ENCODE assay signal across 29 cellular contexts in genomic region chr1:231220801-231221200, GRCh38. TPM values are rescaled to one million over a fixed set of nuclear protein-coding genes. Genes with fewer than 3 reads are reported as not detected.
"Had no signal": no experiment of that assay in that cellular context is flagged by ENCODE, and none has a peak within 500 bp of the region (broad histone marks: within the 10 kb centered on the region; RNA-seq: fewer than 3 reads in every experiment).

No MANE protein-coding gene starts in this region.

- H3K4me1 Mint-ChIP-seq: natural killer cell, nephron had no signal

- H3K27me3 ChIP-seq: ovary, stomach, transverse colon, upper lobe of right lung, uterus had no signal

- H3K9me3 Mint-ChIP-seq: naive thymus-derived CD4-positive, alpha-beta T cell; natural killer cell; nephron; neural progenitor cell; stimulated activated effector memory CD8-positive, alpha-beta T cell treated with anti-CD3 and anti-CD28 coated beads, Interleukin-12 subunit alpha, Interleukin-12 subunit beta, amount 100 ng/mL, for 72 hours; stimulated activated naive B cell treated with anti-CD40 and anti-IgM and Interleukin-4, amounts not matched to agents 10 μg/mL and 1 μg/mL and 100 μg/mL, for 72 hours; stimulated activated naive CD8-positive, alpha-beta T cell treated with anti-CD3 and anti-CD28 coated beads, Interleukin-15, Interleukin-2, amounts not matched to agents 100 ng/mL and 50 ng/mL, for 24 hours; type B pancreatic cell had no signal

- H3K9me3 ChIP-seq: ovary, psoas muscle, stomach, thoracic aorta, tibial artery, transverse colon, upper lobe of right lung, uterus had no signal

- DNase-seq: naive thymus-derived CD4-positive, alpha-beta T cell; natural killer cell; occipital lobe; ovary; posterior cingulate gyrus; psoas muscle; right cardiac atrium; stimulated activated CD4-positive, alpha-beta T cell treated with anti-CD3 and anti-CD28 coated beads, Interleukin-15, amount 100 ng/mL, for 24 hours; stimulated activated CD4-positive, alpha-beta T cell treated with anti-CD3 and anti-CD28 coated beads, Interleukin-2, amount 100 ng/mL, for 24 hours; stimulated activated CD4-positive, alpha-beta T cell treated with anti-CD3 and anti-CD28 coated beads, Interleukin-2, amount 100 ng/mL, for 48 hours; stimulated activated CD4-positive, alpha-beta T cell treated with anti-CD3 and anti-CD28 coated beads, Interleukin-4, amount 100 ng/mL, for 24 hours; stimulated activated naive B cell treated with anti-CD40 and anti-IgM and Interleukin-4, amounts not matched to agents 10 μg/mL and 1 μg/mL and 100 μg/mL, for 72 hours; stimulated activated naive CD4-positive, alpha-beta T cell treated with Interleukin-2 at 50 U/mL for 16 hours; stomach; tibial artery; transverse colon; upper lobe of right lung; uterus had no signal

- H3K27me3 Mint-ChIP-seq: stimulated activated naive B cell treated with anti-CD40 and anti-IgM and Interleukin-4, amounts not matched to agents 10 μg/mL and 1 μg/mL and 100 μg/mL, for 72 hours; stimulated activated naive CD8-positive, alpha-beta T cell treated with anti-CD3 and anti-CD28 coated beads, Interleukin-15, Interleukin-2, amounts not matched to agents 100 ng/mL and 50 ng/mL, for 24 hours had no signal

- H3K4me1 ChIP-seq: parathyroid adenoma, psoas muscle, stomach, tibial artery, upper lobe of right lung, uterus had no signal

- H3K27ac ChIP-seq: neural progenitor cell, ovary, parathyroid adenoma, psoas muscle, skin epidermis, thoracic aorta, tibial artery, transverse colon, upper lobe of right lung, uterus had no signal

- H3K4me3 Mint-ChIP-seq: naive thymus-derived CD4-positive, alpha-beta T cell; natural killer cell; nephron; neural progenitor cell; stimulated activated effector memory CD8-positive, alpha-beta T cell treated with anti-CD3 and anti-CD28 coated beads, Interleukin-12 subunit alpha, Interleukin-12 subunit beta, amount 100 ng/mL, for 72 hours; stimulated activated naive B cell treated with anti-CD40 and anti-IgM and Interleukin-4, amounts not matched to agents 10 μg/mL and 1 μg/mL and 100 μg/mL, for 72 hours; stimulated activated naive CD8-positive, alpha-beta T cell treated with anti-CD3 and anti-CD28 coated beads, Interleukin-15, Interleukin-2, amounts not matched to agents 100 ng/mL and 50 ng/mL, for 24 hours; type B pancreatic cell had no signal

- H3K36me3 ChIP-seq: neural progenitor cell, ovary, uterus had no signal

- H3K4me3 ChIP-seq: neural progenitor cell, ovary, psoas muscle, skin epidermis, smooth muscle cell, stomach, thoracic aorta, tibial artery, transverse colon, upper lobe of right lung, uterus had no signal

- ATAC-seq: naive thymus-derived CD4-positive, alpha-beta T cell; natural killer cell; psoas muscle; right cardiac atrium; sciatic nerve; stimulated activated effector memory CD8-positive, alpha-beta T cell treated with anti-CD3 and anti-CD28 coated beads, Interleukin-12 subunit alpha, Interleukin-12 subunit beta, amount 100 ng/mL, for 72 hours; stimulated activated naive B cell treated with anti-CD40 and anti-IgM and Interleukin-4, amounts not matched to agents 10 μg/mL and 1 μg/mL and 100 μg/mL, for 72 hours; upper lobe of right lung had no signal

- H3K27ac Mint-ChIP-seq: naive thymus-derived CD4-positive, alpha-beta T cell; natural killer cell; nephron; progenitor cell of endocrine pancreas; stimulated activated effector memory CD8-positive, alpha-beta T cell treated with anti-CD3 and anti-CD28 coated beads, Interleukin-12 subunit alpha, Interleukin-12 subunit beta, amount 100 ng/mL, for 72 hours; stimulated activated naive B cell treated with anti-CD40 and anti-IgM and Interleukin-4, amounts not matched to agents 10 μg/mL and 1 μg/mL and 100 μg/mL, for 72 hours; stimulated activated naive CD8-positive, alpha-beta T cell treated with anti-CD3 and anti-CD28 coated beads, Interleukin-15, Interleukin-2, amounts not matched to agents 100 ng/mL and 50 ng/mL, for 24 hours; type B pancreatic cell had no signal

RNA-seq across cellular contexts. Expression of gene TRIM67, which starts 58.9 kb away (rescaled TPM):
- total RNA-seq: natural killer cell, thoracic aorta, upper lobe of right lung had no signal
- polyA plus RNA-seq: naive thymus-derived CD4-positive, alpha-beta T cell; psoas muscle had no signal
